ENCODE assay signal across 16 cellular contexts in the genomic region with DNA sequence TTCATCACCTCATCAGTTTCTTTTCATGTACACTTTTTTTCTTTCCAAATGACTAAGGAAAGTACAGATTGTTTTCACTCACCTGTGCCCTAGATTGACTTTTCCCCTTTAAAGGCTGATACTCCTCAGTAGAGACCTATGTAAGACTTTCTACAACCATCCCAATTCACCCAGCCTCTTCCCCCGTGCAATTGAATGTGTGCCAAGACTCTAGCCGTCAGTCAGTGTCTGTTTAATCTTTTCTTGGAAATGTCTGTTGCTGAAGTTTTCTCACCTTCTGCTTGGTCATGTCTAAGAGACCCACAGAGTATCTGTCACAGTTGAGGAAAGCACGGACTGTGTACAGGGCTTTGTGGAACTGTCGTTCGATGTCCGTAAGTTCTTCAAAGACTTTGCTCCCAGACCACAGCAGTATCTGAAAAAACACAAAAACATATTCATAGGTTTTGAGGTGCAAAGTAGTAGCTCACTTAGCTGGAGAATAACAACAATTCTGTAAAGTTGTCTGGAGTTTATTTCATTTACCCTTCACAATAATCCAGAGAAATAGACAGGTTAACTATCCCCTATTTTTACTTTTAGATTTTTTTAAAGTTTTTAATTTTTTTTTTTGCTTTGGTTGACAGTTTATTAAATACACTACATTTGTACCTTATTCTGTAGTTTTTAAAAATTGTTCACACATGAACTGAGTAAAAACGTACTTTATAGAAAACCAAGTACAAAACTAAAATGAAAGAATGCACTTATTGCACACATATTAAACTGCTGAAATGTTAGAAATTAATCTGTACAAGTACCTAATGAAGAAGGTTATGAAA. TPM values are rescaled to one million over a fixed set of nuclear protein-coding genes. Genes with fewer than 3 reads are reported as not detected.
DNase-seq lines count a peak whose midpoint lies in the region; ATAC-seq, FAIRE-seq and TF ChIP-seq lines count a peak whose summit lies in the region.
"Had no signal": no experiment of that assay in that cellular context is flagged by ENCODE, and none has a peak within 500 bp of the region (broad histone marks: within the 10 kb centered on the region; RNA-seq: fewer than 3 reads in every experiment).

No MANE protein-coding gene starts in this region.

- peak overlapping the region; percentile 3 for H3K27ac Mint-ChIP-seq in neural crest cell (ENCODE audit: unreplicated experiment)
- no peak overlapping the region for H3K27ac Mint-ChIP-seq in progenitor cell of endocrine pancreas

- H3K4me1 ChIP-seq in A673 (ENCODE audit: insufficient read depth, low read length, poor library complexity, severe bottlenecking), result peaks cover 50% of the 10 kb centered on the region

- H3K36me3 Mint-ChIP-seq in neural crest cell (ENCODE audit: low read depth) (no peaks in the 10 kb centered on the region), progenitor cell of endocrine pancreas (ENCODE audit: insufficient read depth) (no peaks in the 10 kb centered on the region)

- no peak overlapping the region for H3K4me3 Mint-ChIP-seq in neural crest cell
- H3K4me3 Mint-ChIP-seq in progenitor cell of endocrine pancreas (ENCODE audit: low read depth), result no peak overlapping the region
- H3K4me3 Mint-ChIP-seq: nephron had no signal

- H3K4me1 Mint-ChIP-seq in neural crest cell (no peaks in the 10 kb centered on the region), progenitor cell of endocrine pancreas (ENCODE audit: low read depth) (peaks cover 1% of the 10 kb centered on the region)

- H3K36me3 ChIP-seq in A673 (ENCODE audit: insufficient read depth, low read length, poor library complexity, severe bottlenecking) (no peaks in the 10 kb centered on the region), brain microvascular endothelial cell (replicated peaks) (no peaks in the 10 kb centered on the region)

- H3K27me3 ChIP-seq in A673 (replicated peaks; ENCODE audit: insufficient read depth, low read depth, low read length, poor library complexity) (no peaks in the 10 kb centered on the region), brain microvascular endothelial cell (replicated peaks) (no peaks in the 10 kb centered on the region)

- in situ Hi-C loops in brain microvascular endothelial cell (cut with HindIII; ENCODE audit: low pct_ligation_motif_present, low sequenced_read_pairs), result no loop called here

- peak; percentile 72 for FAIRE-seq in RCC 7860 (lab: Jason Lieb, UNC)
- peak; percentile 62 for FAIRE-seq in endometrium (lab: Jason Lieb, UNC)
- FAIRE-seq: TTC549 had no signal

- H3K9me3 ChIP-seq in A673 (ENCODE audit: low read depth, low read length, poor library complexity, severe bottlenecking), result peaks cover 2% of the 10 kb centered on the region

- H3K27me3 Mint-ChIP-seq in neural crest cell (ENCODE audit: low read depth), result peaks cover 16% of the 10 kb centered on the region
- peaks cover 15% of the 10 kb centered on the region for H3K27me3 Mint-ChIP-seq in progenitor cell of endocrine pancreas

- no peak for ATAC-seq in HG03439 (IDR thresholded peaks at IDR 0.05; ENCODE audit: unreplicated experiment)
- ATAC-seq: stimulated activated naive CD8-positive, alpha-beta T cell treated with anti-CD3 and anti-CD28 coated beads, Interleukin-15, Interleukin-2, amounts not matched to agents 100 U/mL and 50 U/mL, for 24 hours had no signal

- H3K27ac ChIP-seq in A673 (ENCODE audit: low read depth, low read length, poor library complexity, severe bottlenecking), result peak overlapping the region; percentile 98
- H3K27ac ChIP-seq in brain microvascular endothelial cell, result no peak overlapping the region
- H3K27ac ChIP-seq: epithelial cell of prostate had no signal

- H3K9me3 Mint-ChIP-seq in neural crest cell (no peaks in the 10 kb centered on the region), progenitor cell of endocrine pancreas (ENCODE audit: low read depth) (no peaks in the 10 kb centered on the region)
- H3K9me3 Mint-ChIP-seq: nephron had no signal

- CTCF ChIA-PET in A673 (lab: Charles Lee), result no interaction called here

- DNase-seq in A673 (ENCODE audit: low spot score) (peak; percentile 67), RCC 7860 (ENCODE audit: low spot score) (no peak), neural crest cell (ENCODE audit: low read depth, low spot score) (no peak), brain microvascular endothelial cell (no peak), SIG-M5 treated with dmso at 0.1 percent for 504 hours (lab: John Stamatoyannopoulos, UW; ENCODE audit: unreplicated experiment) (no peak), progenitor cell of endocrine pancreas (ENCODE audit: low spot score, unreplicated experiment) (no peak)
- DNase-seq: activated CD4-positive, alpha-beta T cell treated with anti-CD3 and anti-CD28 coated beads, Interleukin-2, amount 50 U/mL, for 4 hours; activated naive CD4-positive, alpha-beta T cell treated with anti-CD3 and anti-CD28 coated beads, Interleukin-2, amount 50 U/mL, for 16 hours; activated T-cell treated with anti-CD3 and anti-CD28 coated beads, Interleukin-2, amount 50 U/mL, for 1 hour; cortex of kidney; stimulated activated naive CD8-positive, alpha-beta T cell treated with anti-CD3 and anti-CD28 coated beads, Interleukin-15, Interleukin-2, amounts not matched to agents 100 U/mL and 50 U/mL, for 24 hours had no signal

- TF ChIP-seq CTCF in A673 (conservative IDR thresholded peaks at IDR 0.05; ENCODE audit: low read depth, low read length) (no peak), neural crest cell (conservative IDR thresholded peaks at IDR 0.05) (no peak), brain microvascular endothelial cell (IDR thresholded peaks at IDR 0.05; ENCODE audit: low read depth, low read length, missing control alignments) (no peak), progenitor cell of endocrine pancreas (IDR thresholded peaks at IDR 0.05; ENCODE audit: unreplicated experiment) (no peak)

- intact Hi-C loops in A673 (cut with micrococcal nuclease; ENCODE audit: unreplicated experiment), result no loop called here

- H3K4me3 ChIP-seq in A673 (ENCODE audit: low read depth, low read length, poor library complexity, severe bottlenecking) (no peak overlapping the region), brain microvascular endothelial cell (ENCODE audit: low read depth, low read length) (no peak overlapping the region)

- no TSS peak for BruUV-seq in A673 (replicated peaks; lab: Mats Ljungman, UMichigan)

- POLR2A ChIA-PET in A673 (lab: Charles Lee; ENCODE audit: low non-redundant PET), result no interaction called here

RNA-seq across cellular contexts. Expression of gene PDE6A, which starts 13.6 kb away (rescaled TPM):
- total RNA-seq in A673 (2021) (0.39 and 0.49 TPM in 2 replicates), neural crest cell (not detected in 2 replicates), progenitor cell of endocrine pancreas (0.07 TPM in 1 of 2 replicates, not detected in the other)

RNA-seq across cellular contexts. Expression of gene SLC26A2, which starts 29.6 kb away (rescaled TPM):
- total RNA-seq in A673 (2021) (83.0 and 96.6 TPM in 2 replicates), neural crest cell (14.2 and 14.3 TPM in 2 replicates), progenitor cell of endocrine pancreas (11.7 and 12.6 TPM in 2 replicates)
